Comparison of ENCODE assay signal across 20 cellular contexts in the genomic region with DNA sequence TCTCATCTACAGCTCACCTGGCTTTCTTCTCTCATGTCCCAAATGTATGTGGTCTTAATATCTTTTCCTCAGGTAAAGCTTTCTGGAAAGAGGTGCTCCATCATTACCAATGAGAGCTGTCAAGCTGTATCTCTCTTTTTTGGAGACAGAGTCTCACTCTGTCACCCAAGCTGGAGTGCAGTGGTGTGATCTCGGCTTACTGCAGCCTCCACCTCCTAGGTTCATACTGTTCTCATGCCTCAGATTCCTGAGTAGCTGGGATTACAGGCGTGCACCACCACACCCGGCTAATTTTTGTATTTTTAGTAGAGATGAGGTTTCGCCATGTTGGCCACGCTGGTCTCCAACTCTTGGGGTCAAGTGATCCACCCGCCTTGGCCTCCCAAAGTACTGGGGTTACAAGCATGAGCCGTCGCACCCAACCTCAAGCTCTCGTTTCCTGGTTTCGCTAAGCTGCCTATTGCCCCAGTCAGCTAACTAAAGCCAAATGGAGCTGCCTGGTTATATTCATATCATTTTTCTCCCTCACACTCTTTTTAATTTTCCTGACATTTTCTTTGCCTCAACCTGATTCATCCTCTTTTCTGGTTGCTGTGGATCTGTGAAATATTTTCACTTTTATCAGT.
DNase-seq lines count a peak whose midpoint lies in the region; ATAC-seq lines count a peak whose summit lies in the region.
"Had no signal": no experiment of that assay in that cellular context is flagged by ENCODE, and none has a peak within 500 bp of the region (broad histone marks: within the 10 kb centered on the region; RNA-seq: fewer than 3 reads in every experiment).

No MANE protein-coding gene starts in this region.

- no peak overlapping the region for H3K4me3 Mint-ChIP-seq in dendritic cell treated with granulocyte-macrophage colony-stimulating factor and Interleukin-4, amounts not matched to agents 40 ng/mL and 50 ng/mL, for 4 days
- H3K4me3 Mint-ChIP-seq: CD14-positive monocyte had no signal

- no peaks in the 10 kb centered on the region for H3K9me3 Mint-ChIP-seq in dendritic cell treated with granulocyte-macrophage colony-stimulating factor and Interleukin-4, amounts not matched to agents 40 ng/mL and 50 ng/mL, for 4 days

- intact Hi-C loops in dendritic cell treated with granulocyte-macrophage colony-stimulating factor and Interleukin-4, amounts not matched to agents 40 ng/mL and 50 ng/mL, for 4 days (cut with micrococcal nuclease) = no loop called here

- peaks cover 49% of the 10 kb centered on the region for H3K36me3 Mint-ChIP-seq in dendritic cell treated with granulocyte-macrophage colony-stimulating factor and Interleukin-4, amounts not matched to agents 40 ng/mL and 50 ng/mL, for 4 days (ENCODE audit: low read depth)

- no peak overlapping the region for H3K27ac ChIP-seq in caudate nucleus (ENCODE audit: low read depth, low read length)

- peak; percentile 45 for ATAC-seq in GM18502 (IDR thresholded peaks at IDR 0.05; ENCODE audit: poor library complexity, unreplicated experiment)
- ATAC-seq in HG02885 (IDR thresholded peaks at IDR 0.05; ENCODE audit: poor library complexity, unreplicated experiment) = peak; percentile 50
- ATAC-seq in HG02798 (IDR thresholded peaks at IDR 0.05; ENCODE audit: poor library complexity, unreplicated experiment) = no peak
- ATAC-seq in HG03139 (IDR thresholded peaks at IDR 0.05; ENCODE audit: unreplicated experiment) = no peak
- ATAC-seq: K562 had no signal

- no peaks in the 10 kb centered on the region for H3K27me3 Mint-ChIP-seq in dendritic cell treated with granulocyte-macrophage colony-stimulating factor and Interleukin-4, amounts not matched to agents 40 ng/mL and 50 ng/mL, for 4 days

- no peak for DNase-seq in superior temporal gyrus (ENCODE audit: extremely low spot score)
- no peak for DNase-seq in caudate nucleus (lab: John Stamatoyannopoulos, UW)
- DNase-seq: ACHN, AML-193, DMS 273 treated with DMSO at 0.1 percent for 48 hours, GDM1, H7, NCI-H1436 treated with DMSO at 0.1 percent for 48 hours, NCI-H2081, NCI-H510A treated with DMSO at 0.1 percent for 48 hours, SHP77, SK-N-SH, T-helper 1 cell had no signal

- H3K4me1 Mint-ChIP-seq in dendritic cell treated with granulocyte-macrophage colony-stimulating factor and Interleukin-4, amounts not matched to agents 40 ng/mL and 50 ng/mL, for 4 days (ENCODE audit: low read depth) = peaks cover 19% of the 10 kb centered on the region

- peak overlapping the region; percentile 3 for H3K27ac Mint-ChIP-seq in dendritic cell treated with granulocyte-macrophage colony-stimulating factor and Interleukin-4, amounts not matched to agents 40 ng/mL and 50 ng/mL, for 4 days

Comparison
In these comparisons a context has a peak if more than half of its experiments do, and no peak if none do; other contexts are left out.
1. ATAC-seq: peak in GM18502 (single experiment) and HG02885 (single experiment); none in HG02798 (single experiment) and HG03139 (single experiment).